In genomic region chrX:48826135-48826875, GRCh38 we compare ENCODE assay signal across 1 cellular context.
TF ChIP-seq lines count a peak whose summit lies in the region.

ERAS (plus strand) TSS chrX:48826513; CDS start chrX:48829124, 2,611 bp downstream.

TF ChIP-seq in IMR-90, 13 proteins besides CTCF, POLR2A, EP300 and RAD21 (continued from another document):
- TF ChIP-seq FOS (IDR thresholded peaks at IDR 0.05; ENCODE audit: low read depth, low read length) (no peak), MAZ (IDR thresholded peaks at IDR 0.05; ENCODE audit: borderline replicate concordance, low read depth, low read length) (no peak)
